ENCODE assay signal across 18 cellular contexts in the genomic region with DNA sequence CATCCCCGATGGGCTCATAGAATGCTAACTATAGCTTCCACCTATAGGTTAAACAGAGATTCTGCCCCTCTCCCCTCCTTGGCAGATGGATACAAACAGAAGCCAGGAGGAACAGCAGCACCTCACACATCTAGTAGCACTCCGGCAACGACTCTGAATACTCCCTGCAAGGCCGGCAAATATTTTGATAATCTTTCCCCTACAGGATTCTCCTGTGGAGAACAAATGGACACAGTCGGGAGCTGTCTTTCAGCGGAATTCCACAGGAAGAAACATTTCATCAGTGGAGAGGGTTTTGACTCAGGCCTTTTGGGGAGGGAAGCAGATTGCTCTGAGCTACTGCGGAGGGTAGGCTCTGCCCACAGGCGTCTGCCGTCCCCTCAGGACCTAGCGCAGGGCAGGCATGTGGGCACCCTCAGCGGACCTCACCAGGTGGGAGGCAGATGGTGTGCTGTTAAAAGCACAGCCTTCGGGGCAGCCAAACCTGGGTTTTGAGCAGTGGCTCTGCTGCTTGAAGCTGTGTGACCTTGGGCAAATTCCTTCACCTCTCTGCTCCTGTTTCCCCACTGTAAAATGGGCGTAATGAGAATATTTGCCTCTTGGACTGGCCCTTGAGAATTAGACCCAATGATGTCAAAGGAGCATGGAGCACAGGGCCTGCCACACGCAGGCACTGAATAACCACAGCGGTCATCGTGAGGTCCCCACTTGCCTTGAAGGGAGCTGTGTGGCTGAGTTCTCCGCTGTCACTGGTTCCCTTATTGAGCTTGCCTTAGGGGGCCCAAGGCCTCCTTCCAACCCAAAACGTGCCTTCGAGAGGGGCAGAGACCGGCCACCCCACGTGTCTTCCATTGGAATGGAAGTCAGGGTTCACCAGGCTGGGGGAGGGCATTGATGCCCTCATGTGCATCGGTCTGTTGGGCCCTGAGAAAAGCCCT. TPM values are rescaled to one million over a fixed set of nuclear protein-coding genes. Genes with fewer than 3 reads are reported as not detected.
DNase-seq lines count a peak whose midpoint lies in the region; ATAC-seq, FAIRE-seq and TF ChIP-seq lines count a peak whose summit lies in the region.
"Had no signal": no experiment of that assay in that cellular context is flagged by ENCODE, and none has a peak within 500 bp of the region (broad histone marks: within the 10 kb centered on the region; RNA-seq: fewer than 3 reads in every experiment).

No MANE protein-coding gene starts in this region.

- intact Hi-C loops in GM12878 (cut with micrococcal nuclease; ENCODE audit: unreplicated experiment) = no loop called here

- SMC1A ChIA-PET in GM12878 (lab: Charles Lee; ENCODE audit: uncharacterized antibody, unreplicated experiment) = interaction anchor here (1.1 to 11.9 kb wide), 5 partner anchors 10 to 41 kb away, joined by 3 to 137 read pairs (median 7); no protein-coding TSS in a partner anchor

- CTCF ChIA-PET in GM12878 (lab: Yijun Ruan, JAX) = interaction anchor here (0.7 to 9.1 kb wide), 4 partner anchors 9 to 396 kb away, joined by 3 to 49 read pairs (median 4); no protein-coding TSS in a partner anchor

- H3K27me3 ChIP-seq in GM12878 (replicated peaks in 1 of 2; ENCODE audit: control insufficient read depth in 2 of 2, insufficient read depth in 2 of 2, low read length in 1 of 2) = no peaks in the 10 kb centered on the region
- H3K27me3 ChIP-seq: pancreas, spleen, transverse colon had no signal

- POLR2A ChIA-PET in GM12878 (lab: Charles Lee) = interaction anchor here (0.6 to 1.1 kb wide), 5 partner anchors 15 to 1214 kb away, joined by 3 to 6 read pairs (median 3); a partner anchor contains a TSS

- in situ Hi-C loops in GM12878 (cut with MboI) = no loop called here

- H3K27ac Mint-ChIP-seq in glutamatergic neuron (ENCODE audit: unreplicated experiment) (peak overlapping the region; percentile 5), immature natural killer cell (no peak overlapping the region)
- H3K27ac Mint-ChIP-seq in stimulated activated memory B cell treated with anti-CD40 and anti-IgM and Interleukin-4, amounts not matched to agents 10 μg/mL and 1 μg/mL and 100 μg/mL, for 72 hours = peak overlapping the region; percentile 91
- H3K27ac Mint-ChIP-seq: activated naive CD4-positive, alpha-beta T cell treated with anti-CD3 and anti-CD28 coated beads, Interleukin-2, amount 10 ng/mL, durations not matched to agents 7 days and 5 days; stimulated activated effector memory CD8-positive, alpha-beta T cell treated with anti-CD3 and anti-CD28 coated beads, Interleukin-12 subunit alpha, Interleukin-12 subunit beta, amount 100 ng/mL, for 72 hours had no signal

- no peaks in the 10 kb centered on the region for H3K79me2 ChIP-seq in GM12878 (ENCODE audit: control insufficient read depth, insufficient read depth, low read length)

- RAD21 ChIA-PET in GM12878 (lab: Charles Lee; ENCODE audit: unreplicated experiment) = interaction anchor here (0.6 to 0.9 kb wide), 2 partner anchors 44 to 50 kb away, joined by 3 read pairs; no protein-coding TSS in a partner anchor

- H2AFZ ChIP-seq in GM12878 (ENCODE audit: control insufficient read depth, low read depth, low read length) = no peak overlapping the region

- FAIRE-seq in GM12878 (lab: Jason Lieb, UNC) = no peak
- FAIRE-seq: pancreas had no signal

- peak overlapping the region; percentile 63; the same call in 1 of the 2 replicates for H3K27ac ChIP-seq in GM12878 (ENCODE audit: control insufficient read depth, insufficient read depth)
- H3K27ac ChIP-seq: 22Rv1, pancreas, spleen, transverse colon had no signal

- ATAC-seq in GM12878 = no peak
- no peak for ATAC-seq in stimulated activated memory B cell treated with anti-CD40 and anti-IgM and Interleukin-4, amounts not matched to agents 10 μg/mL and 1 μg/mL and 100 μg/mL, for 72 hours

- peaks cover 54% of the 10 kb centered on the region for H3K4me1 ChIP-seq in GM12878 (ENCODE audit: control insufficient read depth, insufficient read depth, low read length)
- H3K4me1 ChIP-seq: pancreas, transverse colon had no signal

- 90% methylated on average over 22 of the region's 22 CpGs for WGBS in GM12878 (ENCODE audit: insufficient coverage, insufficient replicate concordance, low lambda C conversion rate, missing lambda C conversion rate)

- H3K36me3 Mint-ChIP-seq in glutamatergic neuron (ENCODE audit: unreplicated experiment) (no peaks in the 10 kb centered on the region), immature natural killer cell (no peaks in the 10 kb centered on the region)
- H3K36me3 Mint-ChIP-seq in stimulated activated memory B cell treated with anti-CD40 and anti-IgM and Interleukin-4, amounts not matched to agents 10 μg/mL and 1 μg/mL and 100 μg/mL, for 72 hours = no peaks in the 10 kb centered on the region
- H3K36me3 Mint-ChIP-seq: activated naive CD4-positive, alpha-beta T cell treated with anti-CD3 and anti-CD28 coated beads, Interleukin-2, amount 10 ng/mL, durations not matched to agents 7 days and 5 days; stimulated activated effector memory CD8-positive, alpha-beta T cell treated with anti-CD3 and anti-CD28 coated beads, Interleukin-12 subunit alpha, Interleukin-12 subunit beta, amount 100 ng/mL, for 72 hours had no signal

- no TSS peak for BruUV-seq in GM12878 (replicated peaks; lab: Mats Ljungman, UMichigan)

- H3K9me3 ChIP-seq in GM12878 (replicated peaks; ENCODE audit: control insufficient read depth, insufficient read depth, low read length) = no peaks in the 10 kb centered on the region
- H3K9me3 ChIP-seq: pancreas, spleen, transverse colon had no signal

- H3K9me3 Mint-ChIP-seq in glutamatergic neuron (ENCODE audit: unreplicated experiment) (no peaks in the 10 kb centered on the region), immature natural killer cell (no peaks in the 10 kb centered on the region)
- H3K9me3 Mint-ChIP-seq in stimulated activated memory B cell treated with anti-CD40 and anti-IgM and Interleukin-4, amounts not matched to agents 10 μg/mL and 1 μg/mL and 100 μg/mL, for 72 hours = no peaks in the 10 kb centered on the region
- H3K9me3 Mint-ChIP-seq: activated naive CD4-positive, alpha-beta T cell treated with anti-CD3 and anti-CD28 coated beads, Interleukin-2, amount 10 ng/mL, durations not matched to agents 7 days and 5 days; stimulated activated effector memory CD8-positive, alpha-beta T cell treated with anti-CD3 and anti-CD28 coated beads, Interleukin-12 subunit alpha, Interleukin-12 subunit beta, amount 100 ng/mL, for 72 hours had no signal

- TF ChIP-seq RAD21 in GM12878 (IDR thresholded peaks at IDR 0.05; ENCODE audit: insufficient read depth, low read depth, low read length) = no peak

- H3K4me3 Mint-ChIP-seq in glutamatergic neuron (ENCODE audit: unreplicated experiment) = no peak overlapping the region
- H3K4me3 Mint-ChIP-seq in stimulated activated memory B cell treated with anti-CD40 and anti-IgM and Interleukin-4, amounts not matched to agents 10 μg/mL and 1 μg/mL and 100 μg/mL, for 72 hours = no peak overlapping the region
- H3K4me3 Mint-ChIP-seq in immature natural killer cell = no peak overlapping the region
- H3K4me3 Mint-ChIP-seq: activated naive CD4-positive, alpha-beta T cell treated with anti-CD3 and anti-CD28 coated beads, Interleukin-2, amount 10 ng/mL, durations not matched to agents 7 days and 5 days; stimulated activated effector memory CD8-positive, alpha-beta T cell treated with anti-CD3 and anti-CD28 coated beads, Interleukin-12 subunit alpha, Interleukin-12 subunit beta, amount 100 ng/mL, for 72 hours had no signal

- no peaks in the 10 kb centered on the region for H4K20me1 ChIP-seq in GM12878 (ENCODE audit: control insufficient read depth, insufficient read depth)

- no peak for TF ChIP-seq POLR2A in GM12878 (IDR thresholded peaks at IDR 0.05; ENCODE audit: low read depth, low read length)

- no peaks in the 10 kb centered on the region for H3K36me3 ChIP-seq in GM12878 (ENCODE audit: control insufficient read depth in 2 of 2, insufficient read depth in 2 of 2, low read length in 1 of 2)
- H3K36me3 ChIP-seq: pancreas, spleen, transverse colon had no signal

- TF ChIP-seq CTCF in GM12878 (IDR thresholded peaks at IDR 0.05 in 2 of 3, conservative IDR thresholded peaks at IDR 0.05 in 1 of 3; ENCODE audit: control insufficient read depth in 2 of 3, extremely low read depth in 1 of 3, insufficient read depth in 1 of 3, low read depth in 3 of 3, low read length in 3 of 3) = no peak
- TF ChIP-seq CTCF in glutamatergic neuron (IDR thresholded peaks at IDR 0.05; ENCODE audit: partially characterized antibody, unreplicated experiment) = no peak

- H3K4me1 Mint-ChIP-seq in glutamatergic neuron (ENCODE audit: low read depth, unreplicated experiment) = peaks cover 13% of the 10 kb centered on the region
- H3K4me1 Mint-ChIP-seq in stimulated activated memory B cell treated with anti-CD40 and anti-IgM and Interleukin-4, amounts not matched to agents 10 μg/mL and 1 μg/mL and 100 μg/mL, for 72 hours = peaks cover 50% of the 10 kb centered on the region
- H3K4me1 Mint-ChIP-seq in immature natural killer cell = no peaks in the 10 kb centered on the region

- no peak overlapping the region for H3K9ac ChIP-seq in GM12878 (ENCODE audit: control insufficient read depth, insufficient read depth, low read length)

- H3K27me3 Mint-ChIP-seq in glutamatergic neuron (ENCODE audit: unreplicated experiment) (peaks cover 2% of the 10 kb centered on the region), immature natural killer cell (ENCODE audit: low read depth in 3 of 3) (peaks cover 0 to 9% (median 2%) of the 10 kb centered on the region in 3 donors)
- no peaks in the 10 kb centered on the region for H3K27me3 Mint-ChIP-seq in stimulated activated memory B cell treated with anti-CD40 and anti-IgM and Interleukin-4, amounts not matched to agents 10 μg/mL and 1 μg/mL and 100 μg/mL, for 72 hours

- H3K4me3 ChIP-seq in GM12878 = no peak overlapping the region
- H3K4me3 ChIP-seq: pancreas, spleen, transverse colon had no signal

- TF ChIP-seq EP300 in GM12878 (IDR thresholded peaks at IDR 0.05; ENCODE audit: borderline replicate concordance in 1 of 2, control insufficient read depth in 1 of 2, low read depth in 2 of 2, low read length in 2 of 2) = no peak

- H3K4me2 ChIP-seq in GM12878 (ENCODE audit: control insufficient read depth, insufficient read depth) = no peak overlapping the region

- DNase-seq in DMS 273 (lab: John Stamatoyannopoulos, UW; ENCODE audit: unreplicated experiment) (peak; percentile 20), DMS 273 treated with DMSO at 0.1 percent for 48 hours (lab: John Stamatoyannopoulos, UW) (no peak), GM12878 (ENCODE audit: low read depth, low spot score) (no peak), glutamatergic neuron (no peak), immature natural killer cell (no peak), cerebellar nuclear complex (lab: John Stamatoyannopoulos, UW) (no peak), amniotic stem cell (lab: John Stamatoyannopoulos, UW) (no peak)
- DNase-seq: activated CD4-positive, alpha-beta T cell treated with anti-CD3 and anti-CD28 coated beads for 4 hours; activated naive CD4-positive, alpha-beta T cell treated with anti-CD3 and anti-CD28 coated beads, Interleukin-2, amount 10 ng/mL, durations not matched to agents 7 days and 5 days; DMS79 treated with DMSO at 0.1 percent for 48 hours; NCI-H1436 treated with DMSO at 0.1 percent for 48 hours; NCI-H446 treated with DMSO at 0.1 percent for 48 hours; pancreas; spleen; transverse colon had no signal

RNA-seq across cellular contexts. Expression of a gene that starts 19.2 kb away (rescaled TPM):
- 4.3 and 5.1 TPM in 2 replicates for total RNA-seq in GM12878 (2013; cell fraction: nucleolus; rRNA removed)
- 3.1 and 4.0 TPM in 2 replicates for total RNA-seq in GM12878 (2014; rRNA removed)
- total RNA-seq in GM12878 (2014; rRNA removed; fragmentation: Illumina TruSeq; extraction: Trizol) = 1.5 and 1.8 TPM in 2 replicates
- total RNA-seq in GM12878 (2021) = 2.7 and 3.8 TPM in 2 replicates
- polyA plus RNA-seq in GM12878 (2011; ENCODE audit: low read depth) = 2.5 TPM
- 3.4 and 6.6 TPM in 2 replicates for polyA plus RNA-seq in GM12878 (2011; rRNA removed)
- 6.1 TPM in 2 replicates for polyA plus RNA-seq in GM12878 (2011; cell fraction: cytosol; rRNA removed)
- 10.3 and 15.7 TPM in 2 replicates for polyA plus RNA-seq in GM12878 (2011; cell fraction: nucleus; rRNA removed)
- 3.5 TPM in 2 replicates for polyA plus RNA-seq in GM12878 (2012)
- 3.2 and 3.4 TPM in 2 replicates for polyA plus RNA-seq in GM12878 (2014; fragmentation: Illumina TruSeq; extraction: Trizol)
- 1 to 10 TPM; 1.4 to 1.7 TPM for polyA plus RNA-seq in GM12878 (2014; fragmentation: Nextera tagmentation; extraction: Ambion mirVana)
- 1.7 and 2.3 TPM in 2 replicates for polyA plus RNA-seq in GM12878 (2014; rRNA removed)
- 1 to 10 TPM; 1.3 to 1.6 TPM for polyA plus RNA-seq in GM12878 (2016; fragmentation: Nextera tagmentation; extraction: Ambion mirVana)
- polyA minus RNA-seq in GM12878 (2011; rRNA and poly(A)+ RNA removed) = 7.6 and 11.6 TPM in 2 replicates
- 4.0 and 6.3 TPM in 2 replicates for polyA minus RNA-seq in GM12878 (2011; cell fraction: cytosol; rRNA and poly(A)+ RNA removed)
- polyA minus RNA-seq in GM12878 (2011; cell fraction: nucleus; rRNA and poly(A)+ RNA removed) = 5.8 and 17.8 TPM in 2 replicates
- 12.8 TPM for total RNA-seq in glutamatergic neuron (ENCODE audit: unreplicated experiment)
- polyA plus RNA-seq in immature natural killer cell = under 1 TPM in 2 of 3 donors, not detected in 1; 0.27 to 0.43 TPM

Comparison
In these comparisons a context has a peak if more than half of its experiments do, and no peak if none do; other contexts are left out.
1. H3K27ac Mint-ChIP-seq: peak in glutamatergic neuron (single experiment) and stimulated activated memory B cell treated with anti-CD40 and anti-IgM and Interleukin-4, amounts not matched to agents 10 μg/mL and 1 μg/mL and 100 μg/mL, for 72 hours (single experiment); none in immature natural killer cell (0 of 6).